In the genomic region with DNA sequence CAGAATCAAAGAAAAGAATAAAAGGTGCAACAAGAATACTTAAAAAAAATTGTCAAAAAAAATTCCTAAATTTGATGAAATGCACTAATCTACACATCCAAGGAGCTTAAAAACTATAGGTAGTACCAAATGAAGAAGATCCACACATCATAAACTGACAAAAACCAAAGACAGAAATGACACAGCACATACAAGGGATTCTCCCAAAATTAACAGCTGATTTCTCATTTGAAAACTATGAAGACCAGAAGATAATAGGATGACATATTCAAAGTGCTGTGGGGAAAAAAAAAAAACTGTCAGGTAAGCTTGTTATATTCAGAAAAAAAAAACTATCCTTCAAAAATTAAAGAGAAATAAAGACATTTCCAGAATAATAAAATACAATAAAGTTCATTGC, we compare ENCODE assay signal across 2 cellular contexts.
A peak's percentile ranks its signal among the peaks of the same experiment; 100 is the strongest.
TF ChIP-seq lines count a peak whose summit lies in the region.

No MANE protein-coding gene starts in this region.

TF ChIP-seq in SK-N-SH treated with all-trans-retinoic acid at 6 μM for 48 hours, 23 proteins besides CTCF, POLR2A, EP300 and RAD21 (continued from another document):
- TF ChIP-seq, protein P1, sequence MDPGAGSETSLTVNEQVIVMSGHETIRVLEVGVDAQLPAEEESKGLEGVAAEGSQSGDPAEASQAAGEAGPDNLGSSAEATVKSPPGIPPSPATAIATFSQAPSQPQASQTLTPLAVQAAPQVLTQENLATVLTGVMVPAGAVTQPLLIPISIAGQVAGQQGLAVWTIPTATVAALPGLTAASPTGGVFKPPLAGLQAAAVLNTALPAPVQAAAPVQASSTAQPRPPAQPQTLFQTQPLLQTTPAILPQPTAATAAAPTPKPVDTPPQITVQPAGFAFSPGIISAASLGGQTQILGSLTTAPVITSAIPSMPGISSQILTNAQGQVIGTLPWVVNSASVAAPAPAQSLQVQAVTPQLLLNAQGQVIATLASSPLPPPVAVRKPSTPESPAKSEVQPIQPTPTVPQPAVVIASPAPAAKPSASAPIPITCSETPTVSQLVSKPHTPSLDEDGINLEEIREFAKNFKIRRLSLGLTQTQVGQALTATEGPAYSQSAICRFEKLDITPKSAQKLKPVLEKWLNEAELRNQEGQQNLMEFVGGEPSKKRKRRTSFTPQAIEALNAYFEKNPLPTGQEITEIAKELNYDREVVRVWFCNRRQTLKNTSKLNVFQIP (CRISPR knock-in tag; IDR thresholded peaks at IDR 0.05; ENCODE audit: borderline replicate concordance, low read depth): 0 out of 2 replicates have a peak, but pooled peaks have one; percentile 31
TF ChIP-seq in SK-N-SH treated with all-trans-retinoic acid at 6 μM for 48 hours: peak in this region for 1.

TF ChIP-seq in SK-N-SH, 30 proteins besides CTCF, POLR2A, EP300 and RAD21 (continued from another document):
- no peak for TF ChIP-seq RCOR1 (IDR thresholded peaks at IDR 0.05; ENCODE audit: low read length)
TF ChIP-seq in SK-N-SH: peak in this region for 0.
